24 cellular contexts compared by ENCODE assay signal in genomic region chr11:9172394-9172793, GRCh38.
"Had no signal": no experiment of that assay in that cellular context is flagged by ENCODE, and none has a peak within 500 bp of the region (broad histone marks: within the 10 kb centered on the region; RNA-seq: fewer than 3 reads in every experiment).

No MANE protein-coding gene starts in this region.

- H3K4me1 ChIP-seq: body of pancreas had no signal

- H2AFZ ChIP-seq: hepatocyte had no signal

- H3K27me3 ChIP-seq: body of pancreas, cardiac muscle cell, hepatocyte had no signal

- H3K9me3 ChIP-seq: body of pancreas had no signal

- ATAC-seq: activated CD4-positive, CD25-positive, alpha-beta regulatory T cell treated with anti-CD3 and anti-CD28 coated beads, Interleukin-2, amount 50 U/mL, for 24 hours; activated CD8-positive, alpha-beta memory T cell treated with anti-CD3 and anti-CD28 coated beads, Interleukin-2, amount 10 ng/mL, durations not matched to agents 7 days and 5 days; activated naive CD8-positive, alpha-beta T cell treated with anti-CD3 and anti-CD28 coated beads, Interleukin-2, amount 50 U/mL, for 24 hours; body of pancreas; esophagus mucosa; left ventricle myocardium superior; natural killer cell treated with Interleukin-12 subunit alpha and Interleukin-12 subunit beta and Interleukin-15 and Interleukin-18, amount 100 ng/mL, for 72 hours; stimulated activated naive B cell treated with anti-CD40 and anti-IgM and Interleukin-4, amounts not matched to agents 10 μg/mL and 1 μg/mL and 100 μg/mL, for 72 hours had no signal

- H3K4me3 ChIP-seq: body of pancreas, cardiac muscle cell, hepatocyte had no signal

- FAIRE-seq: endothelial cell of umbilical vein, frontal cortex had no signal

- H3K4me2 ChIP-seq: hepatocyte had no signal

- DNase-seq: activated CD4-positive, alpha-beta memory T cell treated with anti-CD3 and anti-CD28 coated beads, Interleukin-2, amount 10 ng/mL, durations not matched to agents 7 days and 5 days; activated CD4-positive, alpha-beta T cell treated with anti-CD3 and anti-CD28 coated beads, Interleukin-2, amount 10 ng/mL, durations not matched to agents 24 days and 14 days; activated CD8-positive, alpha-beta memory T cell treated with anti-CD3 and anti-CD28 coated beads, Interleukin-2, amount 10 ng/mL, durations not matched to agents 7 days and 5 days; activated gamma-delta T cell; activated naive CD4-positive, alpha-beta T cell treated with anti-CD3 and anti-CD28 coated beads, Interleukin-2, amount 50 U/mL, for 16 hours; activated naive CD8-positive, alpha-beta T cell treated with anti-CD3 and anti-CD28 coated beads, Interleukin-2, amount 50 U/mL, for 24 hours; activated T-cell treated with anti-CD3 and anti-CD28 coated beads for 4 hours; body of pancreas; effector CD4-positive, alpha-beta T cell; glutamatergic neuron; immature natural killer cell; kidney glomerular epithelial cell; left ventricle myocardium superior; stimulated activated CD4-positive, alpha-beta T cell treated with anti-CD3 and anti-CD28 coated beads, Interleukin-2, amount 100 ng/mL, for 48 hours; stimulated activated CD8-positive, alpha-beta memory T cell treated with anti-CD3 and anti-CD28 coated beads, Interleukin-4, amount 100 ng/mL, for 48 hours; stimulated activated naive B cell treated with anti-CD40 and anti-IgM and Interleukin-4, amounts not matched to agents 10 μg/mL and 1 μg/mL and 100 μg/mL, for 72 hours had no signal

- H3K27ac ChIP-seq: body of pancreas, cardiac muscle cell, hepatocyte, VCaP had no signal
